Comparison of ENCODE assay signal across 1 cellular context in the genomic region with DNA sequence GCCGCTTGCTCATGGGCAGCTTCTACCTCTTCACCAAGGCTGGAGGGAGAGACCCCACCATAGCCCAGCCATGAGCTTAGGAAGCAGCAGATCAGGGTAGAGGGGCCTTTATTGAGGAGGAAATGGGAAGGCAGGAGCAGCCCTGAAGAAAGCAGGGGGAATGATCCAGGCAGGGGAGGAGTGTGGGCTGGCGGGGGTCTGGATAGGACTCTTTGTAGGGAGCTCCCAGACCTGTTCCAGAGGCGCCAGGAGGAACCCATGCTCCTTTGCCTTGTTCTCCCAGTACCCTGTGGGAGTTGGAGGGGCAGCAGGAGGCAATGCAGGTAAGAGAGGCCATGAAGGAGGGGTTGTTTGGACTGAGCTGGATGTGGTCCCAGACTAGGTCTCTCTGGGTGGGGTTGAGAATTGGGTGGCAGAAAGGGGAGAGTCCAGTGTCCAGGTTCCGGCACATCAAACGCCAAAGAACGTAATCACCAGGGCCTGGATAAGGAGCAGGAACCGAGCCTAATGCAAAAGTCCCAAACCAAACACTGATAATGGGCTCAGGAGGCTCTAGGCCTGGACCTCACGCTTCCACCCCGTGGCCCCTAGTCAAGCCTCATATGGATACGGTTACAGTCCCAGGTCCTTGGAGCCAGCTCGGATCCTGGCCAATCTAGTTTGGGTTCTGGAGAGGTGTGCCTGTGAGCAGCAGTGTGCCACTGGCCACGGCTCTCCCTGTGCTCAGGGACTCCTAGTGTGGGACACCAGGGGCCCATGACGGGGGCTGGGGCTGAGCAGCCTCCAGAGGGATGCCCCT.
TF ChIP-seq lines count a peak whose summit lies in the region.

No MANE protein-coding gene starts in this region.

TF ChIP-seq in HepG2, 621 proteins besides CTCF, POLR2A, EP300 and RAD21:
- TF ChIP-seq, protein P1, sequence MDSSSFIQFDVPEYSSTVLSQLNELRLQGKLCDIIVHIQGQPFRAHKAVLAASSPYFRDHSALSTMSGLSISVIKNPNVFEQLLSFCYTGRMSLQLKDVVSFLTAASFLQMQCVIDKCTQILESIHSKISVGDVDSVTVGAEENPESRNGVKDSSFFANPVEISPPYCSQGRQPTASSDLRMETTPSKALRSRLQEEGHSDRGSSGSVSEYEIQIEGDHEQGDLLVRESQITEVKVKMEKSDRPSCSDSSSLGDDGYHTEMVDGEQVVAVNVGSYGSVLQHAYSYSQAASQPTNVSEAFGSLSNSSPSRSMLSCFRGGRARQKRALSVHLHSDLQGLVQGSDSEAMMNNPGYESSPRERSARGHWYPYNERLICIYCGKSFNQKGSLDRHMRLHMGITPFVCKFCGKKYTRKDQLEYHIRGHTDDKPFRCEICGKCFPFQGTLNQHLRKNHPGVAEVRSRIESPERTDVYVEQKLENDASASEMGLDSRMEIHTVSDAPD (CRISPR knock-in tag; IDR thresholded peaks at IDR 0.05), result no peak
- TF ChIP-seq GPN1 (CRISPR knock-in tag; IDR thresholded peaks at IDR 0.05; ENCODE audit: borderline replicate concordance) (0 out of 2 replicates have a peak, but pooled peaks have one; percentile 17), GLI4 (CRISPR knock-in tag; IDR thresholded peaks at IDR 0.05; ENCODE audit: borderline replicate concordance) (no peak)
- TF ChIP-seq, protein P2, sequence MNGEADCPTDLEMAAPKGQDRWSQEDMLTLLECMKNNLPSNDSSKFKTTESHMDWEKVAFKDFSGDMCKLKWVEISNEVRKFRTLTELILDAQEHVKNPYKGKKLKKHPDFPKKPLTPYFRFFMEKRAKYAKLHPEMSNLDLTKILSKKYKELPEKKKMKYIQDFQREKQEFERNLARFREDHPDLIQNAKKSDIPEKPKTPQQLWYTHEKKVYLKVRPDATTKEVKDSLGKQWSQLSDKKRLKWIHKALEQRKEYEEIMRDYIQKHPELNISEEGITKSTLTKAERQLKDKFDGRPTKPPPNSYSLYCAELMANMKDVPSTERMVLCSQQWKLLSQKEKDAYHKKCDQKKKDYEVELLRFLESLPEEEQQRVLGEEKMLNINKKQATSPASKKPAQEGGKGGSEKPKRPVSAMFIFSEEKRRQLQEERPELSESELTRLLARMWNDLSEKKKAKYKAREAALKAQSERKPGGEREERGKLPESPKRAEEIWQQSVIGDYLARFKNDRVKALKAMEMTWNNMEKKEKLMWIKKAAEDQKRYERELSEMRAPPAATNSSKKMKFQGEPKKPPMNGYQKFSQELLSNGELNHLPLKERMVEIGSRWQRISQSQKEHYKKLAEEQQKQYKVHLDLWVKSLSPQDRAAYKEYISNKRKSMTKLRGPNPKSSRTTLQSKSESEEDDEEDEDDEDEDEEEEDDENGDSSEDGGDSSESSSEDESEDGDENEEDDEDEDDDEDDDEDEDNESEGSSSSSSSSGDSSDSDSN (CRISPR knock-in tag; IDR thresholded peaks at IDR 0.05), result no peak
